Comparison of ENCODE assay signal across 26 cellular contexts in the genomic region with DNA sequence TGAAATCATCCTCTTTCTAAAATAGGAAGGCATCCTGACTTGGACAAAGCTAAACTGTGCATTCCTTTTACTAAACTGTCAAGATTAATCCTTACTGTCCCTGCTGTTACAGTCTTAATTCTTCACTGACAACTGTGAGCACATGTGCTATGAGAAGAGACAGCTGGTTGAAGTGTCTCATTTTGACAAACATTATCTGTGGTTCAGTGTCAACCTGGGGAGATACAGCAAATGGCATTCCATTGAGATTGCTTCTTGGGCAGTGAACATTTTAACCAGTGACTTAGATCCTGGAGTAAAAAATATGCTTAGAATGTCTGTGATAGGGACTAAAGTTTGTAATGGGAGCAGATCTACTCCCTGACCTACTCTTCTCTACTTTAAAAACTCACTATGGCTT.
A peak's percentile ranks its signal among the peaks of the same experiment; 100 is the strongest.
DNase-seq lines count a peak whose midpoint lies in the region; ATAC-seq and TF ChIP-seq lines count a peak whose summit lies in the region.
"Had no signal": no experiment of that assay in that cellular context is flagged by ENCODE, and none has a peak within 500 bp of the region (broad histone marks: within the 10 kb centered on the region; RNA-seq: fewer than 3 reads in every experiment).

No MANE protein-coding gene starts in this region.

- H2BK5ac ChIP-seq in IMR-90 (ENCODE audit: low read depth, low read length, poor library complexity, severe bottlenecking) = peak overlapping the region; percentile 26

- H2BK15ac ChIP-seq in IMR-90 (ENCODE audit: low read depth, low read length) = no peak overlapping the region

- POLR2A ChIA-PET in IMR-90 (lab: Charles Lee; ENCODE audit: unreplicated experiment) = no interaction called here

- H3K36me3 ChIP-seq in IMR-90 (ENCODE audit: control insufficient read depth, insufficient read depth, low read length) (no peaks in the 10 kb centered on the region), adipocyte (ENCODE audit: control insufficient read depth, insufficient read depth, low read length, severe bottlenecking) (no peaks in the 10 kb centered on the region), MM.1S (replicated peaks; ENCODE audit: insufficient read depth, low read length) (no peaks in the 10 kb centered on the region)
- H3K36me3 ChIP-seq: BLaER1, esophagus squamous epithelium, lower lobe of right lung, upper lobe of right lung had no signal

- no peak overlapping the region for H4K8ac ChIP-seq in IMR-90 (ENCODE audit: low read depth in 2 of 2, low read length in 2 of 2)

- no peak for TF ChIP-seq RAD21 in IMR-90 (IDR thresholded peaks at IDR 0.05; ENCODE audit: low read length)

- TF ChIP-seq POLR2A in IMR-90 (IDR thresholded peaks at IDR 0.05; ENCODE audit: low read depth, low read length) = no peak

- DNase-seq in AG08395 (ENCODE audit: low spot score) (peak; percentile 19), IMR-90 (peak; percentile 9), adipocyte (ENCODE audit: low read depth) (peak; percentile 7), myocyte (ENCODE audit: low read depth) (peak; percentile 94), MM.1S (no peak), midbrain (lab: John Stamatoyannopoulos, UW) (no peak), HT-29 (ENCODE audit: low spot score) (no peak)
- DNase-seq: activated CD4-positive, alpha-beta T cell treated with anti-CD3 and anti-CD28 coated beads, Interleukin-2, amount 10 ng/mL, durations not matched to agents 24 days and 14 days; activated CD8-positive, alpha-beta memory T cell treated with anti-CD3 and anti-CD28 coated beads, Interleukin-2, amount 10 ng/mL, durations not matched to agents 7 days and 5 days; activated naive CD4-positive, alpha-beta T cell treated with anti-CD3 and anti-CD28 coated beads for 36 hours; activated T-cell treated with anti-CD3 and anti-CD28 coated beads, Interleukin-2, amount 50 U/mL, for 72 hours; amygdala; esophagus squamous epithelium; H9; Kasumi-1; kidney; lower lobe of right lung; NCI-H1048; NCI-H2081; NCI-H526; small intestine; T-helper 17 cell; upper lobe of right lung had no signal

- H3F3A ChIP-seq in MM.1S (ENCODE audit: insufficient read depth, low read length) = no peaks in the 10 kb centered on the region

- ATAC-seq in IMR-90 (ENCODE audit: low read depth) = peak; percentile 61
- ATAC-seq in GM19023 (IDR thresholded peaks at IDR 0.05; ENCODE audit: unreplicated experiment) = no peak
- ATAC-seq: activated CD8-positive, alpha-beta memory T cell treated with anti-CD3 and anti-CD28 coated beads, Interleukin-2, amount 10 ng/mL, durations not matched to agents 7 days and 5 days; activated T-cell treated with anti-CD3 and anti-CD28 coated beads, Interleukin-2, amount 50 U/mL, for 72 hours; lower lobe of right lung; T-helper 17 cell; upper lobe of right lung had no signal

- CTCF ChIA-PET in IMR-90 (lab: Yijun Ruan, JAX) = no interaction called here

- no peaks in the 10 kb centered on the region; the same call in 1 of the 2 replicates for H3K9me1 ChIP-seq in IMR-90 (ENCODE audit: insufficient read depth, low read length)

- no peaks in the 10 kb centered on the region for H3K9me3 ChIP-seq in IMR-90 (ENCODE audit: control insufficient read depth, insufficient read depth, low read length)
- H3K9me3 ChIP-seq in adipocyte (ENCODE audit: control insufficient read depth, low read length) = no peaks in the 10 kb centered on the region
- no peaks in the 10 kb centered on the region for H3K9me3 ChIP-seq in MM.1S (replicated peaks; ENCODE audit: insufficient read depth, low read length)
- H3K9me3 ChIP-seq: BLaER1, esophagus squamous epithelium, lower lobe of right lung, upper lobe of right lung had no signal

- no peaks in the 10 kb centered on the region for H3K79me2 ChIP-seq in MM.1S (ENCODE audit: low read length)

- H2AK5ac ChIP-seq in IMR-90 (ENCODE audit: low read depth, low read length) = no peak overlapping the region

- in situ Hi-C loops in IMR-90 (cut with MboI; ENCODE audit: low sequenced_read_pairs) = no loop called here

- no TSS peak for BruUV-seq in IMR-90 (replicated peaks; lab: Mats Ljungman, UMichigan)

- no peak overlapping the region; the same call in 1 of the 2 replicates for H2BK120ac ChIP-seq in IMR-90 (ENCODE audit: low read depth, low read length)

- no peak for TF ChIP-seq CTCF in IMR-90 (conservative IDR thresholded peaks at IDR 0.05; ENCODE audit: low read depth, low read length)
- no peak for TF ChIP-seq CTCF in MM.1S (IDR thresholded peaks at IDR 0.05; ENCODE audit: low read length)

- 0 out of 2 replicates have a peak overlapping the region, but pooled peaks have one; percentile 2 for H3K14ac ChIP-seq in IMR-90 (replicated peaks; ENCODE audit: low read depth, low read length)

- H3K23ac ChIP-seq in IMR-90 (ENCODE audit: low read depth, low read length) = no peak overlapping the region

- dilution Hi-C loops in IMR-90 (cut with HindIII; ENCODE audit: low sequenced_read_pairs, unreplicated experiment) = no loop called here

- no peak overlapping the region for H3K27ac ChIP-seq in IMR-90 (ENCODE audit: insufficient read depth, low read length)
- H3K27ac ChIP-seq in MM.1S (ENCODE audit: low read length) = no peak overlapping the region
- H3K27ac ChIP-seq: BLaER1, coronary artery, esophagus squamous epithelium, lower lobe of right lung, upper lobe of right lung had no signal

- H3K27me3 ChIP-seq in IMR-90 (ENCODE audit: control insufficient read depth, insufficient read depth, low read length) (no peaks in the 10 kb centered on the region), adipocyte (replicated peaks; ENCODE audit: control insufficient read depth, insufficient read depth, low read length) (no peaks in the 10 kb centered on the region), MM.1S (replicated peaks; ENCODE audit: insufficient read depth, low read length) (no peaks in the 10 kb centered on the region)
- H3K27me3 ChIP-seq: BLaER1, esophagus squamous epithelium, upper lobe of right lung had no signal

- no peak overlapping the region for H4K91ac ChIP-seq in IMR-90 (ENCODE audit: insufficient read depth, low read depth, low read length)

- H3K4me3 ChIP-seq in IMR-90 (ENCODE audit: insufficient read depth, low read depth, low read length) = no peak overlapping the region
- H3K4me3 ChIP-seq in adipocyte (ENCODE audit: low read length) = no peak overlapping the region
- no peak overlapping the region for H3K4me3 ChIP-seq in MM.1S (ENCODE audit: low read length)
- H3K4me3 ChIP-seq: BLaER1, coronary artery, esophagus squamous epithelium, lower lobe of right lung, upper lobe of right lung had no signal

- H3K4me2 ChIP-seq in IMR-90 (ENCODE audit: low read depth, low read length) (no peak overlapping the region), MM.1S (ENCODE audit: low read depth, low read length) (no peak overlapping the region)
- H3K4me2 ChIP-seq: BLaER1 had no signal

- H4K5ac ChIP-seq in IMR-90 (ENCODE audit: low read depth, low read length) = no peak overlapping the region

- no peaks in the 10 kb centered on the region for H3K79me1 ChIP-seq in IMR-90 (ENCODE audit: low read depth in 1 of 2, low read length in 2 of 2)

- H3K9ac ChIP-seq in IMR-90 (ENCODE audit: low read depth, low read length) (no peak overlapping the region), adipocyte (ENCODE audit: low read length) (no peak overlapping the region), MM.1S (ENCODE audit: low read length) (no peak overlapping the region)
- H3K9ac ChIP-seq: BLaER1 had no signal

- peak overlapping the region; percentile 8; the same call in 1 of the 2 replicates for H3K4ac ChIP-seq in IMR-90 (ENCODE audit: low read depth, low read length)

- H3K4me1 ChIP-seq in IMR-90 (ENCODE audit: control insufficient read depth, insufficient read depth, low read length) (peaks cover 4% of the 10 kb centered on the region; the same call in 1 of the 2 replicates), adipocyte (ENCODE audit: control insufficient read depth, insufficient read depth, low read length) (peaks cover 4% of the 10 kb centered on the region), MM.1S (ENCODE audit: low read length) (no peaks in the 10 kb centered on the region)
- H3K4me1 ChIP-seq: BLaER1, esophagus squamous epithelium, lower lobe of right lung, upper lobe of right lung had no signal

- no peak overlapping the region for H3K18ac ChIP-seq in IMR-90 (ENCODE audit: low read depth, low read length)

- H3K9me2 ChIP-seq in MM.1S (replicated peaks; ENCODE audit: insufficient read depth, low read length) = no peaks in the 10 kb centered on the region

- H2BK20ac ChIP-seq in IMR-90 (ENCODE audit: low read depth, low read length) = peak overlapping the region; percentile 3; the same call in 1 of the 2 replicates

- no peak overlapping the region for H3K56ac ChIP-seq in IMR-90 (ENCODE audit: extremely low read depth, insufficient read depth, low read length)

- intact Hi-C loops in IMR-90 (cut with micrococcal nuclease) = no loop called here

- H2AK9ac ChIP-seq in IMR-90 (replicated peaks; ENCODE audit: low read depth, low read length, poor library complexity) = no peak overlapping the region

- no peaks in the 10 kb centered on the region for H4K20me1 ChIP-seq in IMR-90 (ENCODE audit: insufficient read depth, low read length)
- H4K20me1 ChIP-seq in MM.1S (ENCODE audit: insufficient read depth, low read length) = no peaks in the 10 kb centered on the region
- H4K20me1 ChIP-seq: BLaER1 had no signal

- H2AFZ ChIP-seq in IMR-90 (replicated peaks; ENCODE audit: low read length, poor library complexity) (no peak overlapping the region), MM.1S (ENCODE audit: low read length) (no peak overlapping the region)

TF ChIP-seq in IMR-90, 13 proteins besides CTCF, POLR2A, EP300 and RAD21 (continues in another document):
- TF ChIP-seq MXI1 (IDR thresholded peaks at IDR 0.05; ENCODE audit: borderline replicate concordance, low read depth, low read length) = no peak
- no peak for TF ChIP-seq RCOR1 (IDR thresholded peaks at IDR 0.05; ENCODE audit: insufficient replicate concordance, low read length)
- TF ChIP-seq, protein P1, sequence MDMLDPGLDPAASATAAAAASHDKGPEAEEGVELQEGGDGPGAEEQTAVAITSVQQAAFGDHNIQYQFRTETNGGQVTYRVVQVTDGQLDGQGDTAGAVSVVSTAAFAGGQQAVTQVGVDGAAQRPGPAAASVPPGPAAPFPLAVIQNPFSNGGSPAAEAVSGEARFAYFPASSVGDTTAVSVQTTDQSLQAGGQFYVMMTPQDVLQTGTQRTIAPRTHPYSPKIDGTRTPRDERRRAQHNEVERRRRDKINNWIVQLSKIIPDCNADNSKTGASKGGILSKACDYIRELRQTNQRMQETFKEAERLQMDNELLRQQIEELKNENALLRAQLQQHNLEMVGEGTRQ (IDR thresholded peaks at IDR 0.05; ENCODE audit: low read depth, low read length) = no peak
- no peak for TF ChIP-seq MAZ (IDR thresholded peaks at IDR 0.05; ENCODE audit: borderline replicate concordance, low read depth, low read length)
- TF ChIP-seq CHD1 (IDR thresholded peaks at IDR 0.05; ENCODE audit: low read depth, low read length) = no peak
- no peak for TF ChIP-seq CEBPB (IDR thresholded peaks at IDR 0.05; ENCODE audit: low read depth, low read length)
- no peak for TF ChIP-seq FOS (IDR thresholded peaks at IDR 0.05; ENCODE audit: low read depth, low read length)
- no peak for TF ChIP-seq RFX5 (IDR thresholded peaks at IDR 0.05; ENCODE audit: low read depth, low read length)
- TF ChIP-seq NFE2L2 (IDR thresholded peaks at IDR 0.05; ENCODE audit: low read depth, low read length) = no peak
- no peak for TF ChIP-seq BHLHE40 (IDR thresholded peaks at IDR 0.05; ENCODE audit: low read depth, low read length)

Comparison
In these comparisons a context has a peak if more than half of its experiments do, and no peak if none do; other contexts are left out.
1. DNase-seq: peak in AG08395 (single experiment), IMR-90 (single experiment), adipocyte (single experiment) and myocyte (single experiment); none in MM.1S (single experiment), midbrain (single experiment) and HT-29 (single experiment).